Comparison of ENCODE assay signal across 8 cellular contexts in genomic region chr2:74525717-74526648, GRCh38. TPM values are rescaled to one million over a fixed set of nuclear protein-coding genes. Genes with fewer than 3 reads are reported as not detected.
DNase-seq lines count a peak whose midpoint lies in the region; ATAC-seq and TF ChIP-seq lines count a peak whose summit lies in the region.

DQX1 (minus strand) TSS chr2:74526231; CDS start chr2:74525729, 502 bp downstream.

- no peak for TF ChIP-seq POLR2A in sigmoid colon (IDR thresholded peaks at IDR 0.05)

- no peak for TF ChIP-seq EP300 in Ishikawa (IDR thresholded peaks at IDR 0.05; ENCODE audit: borderline replicate concordance)
- TF ChIP-seq EP300 in sigmoid colon (IDR thresholded peaks at IDR 0.05) = no peak

- peaks cover 21 to 28% (median 22%) of the 10 kb centered on the region in 4 donors for H3K36me3 ChIP-seq in sigmoid colon

- DNase-seq in NCI-H526 (lab: John Stamatoyannopoulos, UW) (peak; percentile 37 to 53), NCI-H526 treated with DMSO at 0.1 percent for 48 hours (lab: John Stamatoyannopoulos, UW) (no peak), neural crest cell (ENCODE audit: low read depth, low spot score) (no peak), sigmoid colon (no peak)
- no peak for DNase-seq in activated T-helper 1 cell treated with anti-CD3 and anti-CD28 coated beads, Interleukin-12 subunit alpha, Interleukin-12 subunit beta, Interleukin-2, Interleukin-4 antibody, amounts not matched to agents 30 ng/mL and 10 ng/mL and 1 ng/mL, durations not matched to agents 14 hours and 24 hours and 36 hours (ENCODE audit: low spot score)

- H3K4me3 ChIP-seq in sigmoid colon = no peak within 1 kb of the TSS

- H3K4me1 ChIP-seq in sigmoid colon = peaks cover 0 to 27% (median 16%) of the 10 kb centered on the region in 4 donors

- TF ChIP-seq CTCF in neural crest cell (conservative IDR thresholded peaks at IDR 0.05) (no peak), sigmoid colon (IDR thresholded peaks at IDR 0.05) (no peak)

- WGBS in sigmoid colon, 2 donors = 49 to 74% methylated on average over 11 of the region's 11 CpGs

- intact Hi-C loops in activated T-helper 1 cell treated with anti-CD3 and anti-CD28 coated beads, Interleukin-12 subunit alpha, Interleukin-12 subunit beta, Interleukin-2, Interleukin-4 antibody, amounts not matched to agents 30 ng/mL and 10 ng/mL and 1 ng/mL, durations not matched to agents 14 hours and 24 hours and 36 hours (cut with micrococcal nuclease) = no loop called here
- intact Hi-C loops in sigmoid colon (cut with DNase I) = loop anchor here (5.0 kb wide), 1 partner anchor 61 kb away; no protein-coding TSS in a partner anchor

- H3K36me3 Mint-ChIP-seq in activated T-helper 1 cell treated with anti-CD3 and anti-CD28 coated beads, Interleukin-12 subunit alpha, Interleukin-12 subunit beta, Interleukin-2, Interleukin-4 antibody, amounts not matched to agents 30 ng/mL and 10 ng/mL and 1 ng/mL, durations not matched to agents 14 hours and 24 hours and 36 hours (ENCODE audit: low read depth) = peaks cover 39% of the 10 kb centered on the region
- H3K36me3 Mint-ChIP-seq in neural crest cell (ENCODE audit: low read depth) = peaks cover 14% of the 10 kb centered on the region

- H3K9me3 Mint-ChIP-seq in activated T-helper 1 cell treated with anti-CD3 and anti-CD28 coated beads, Interleukin-12 subunit alpha, Interleukin-12 subunit beta, Interleukin-2, Interleukin-4 antibody, amounts not matched to agents 30 ng/mL and 10 ng/mL and 1 ng/mL, durations not matched to agents 14 hours and 24 hours and 36 hours = no peaks in the 10 kb centered on the region
- peaks cover 2% of the 10 kb centered on the region for H3K9me3 Mint-ChIP-seq in neural crest cell

- H3K27ac ChIP-seq in sigmoid colon = no peak within 1 kb of the TSS

- ATAC-seq in HG02678 (IDR thresholded peaks at IDR 0.05; ENCODE audit: unreplicated experiment) (no peak), GM19452 (IDR thresholded peaks at IDR 0.05; ENCODE audit: unreplicated experiment) (no peak)

- peaks cover 45% of the 10 kb centered on the region for H3K4me1 Mint-ChIP-seq in activated T-helper 1 cell treated with anti-CD3 and anti-CD28 coated beads, Interleukin-12 subunit alpha, Interleukin-12 subunit beta, Interleukin-2, Interleukin-4 antibody, amounts not matched to agents 30 ng/mL and 10 ng/mL and 1 ng/mL, durations not matched to agents 14 hours and 24 hours and 36 hours (ENCODE audit: low read depth)
- peaks cover 20% of the 10 kb centered on the region for H3K4me1 Mint-ChIP-seq in neural crest cell

- no peaks in the 10 kb centered on the region for H3K9me3 ChIP-seq in sigmoid colon

- TF ChIP-seq RAD21 in Ishikawa (IDR thresholded peaks at IDR 0.05; ENCODE audit: low read depth) = no peak

- H3K27me3 ChIP-seq in sigmoid colon = peaks cover 0 to 2% (median 0%) of the 10 kb centered on the region in 3 donors

- peak within 1 kb of the TSS; percentile 99 for H3K4me3 Mint-ChIP-seq in activated T-helper 1 cell treated with anti-CD3 and anti-CD28 coated beads, Interleukin-12 subunit alpha, Interleukin-12 subunit beta, Interleukin-2, Interleukin-4 antibody, amounts not matched to agents 30 ng/mL and 10 ng/mL and 1 ng/mL, durations not matched to agents 14 hours and 24 hours and 36 hours
- peak within 1 kb of the TSS; percentile 90 for H3K4me3 Mint-ChIP-seq in neural crest cell

- H3K27ac Mint-ChIP-seq in activated T-helper 1 cell treated with anti-CD3 and anti-CD28 coated beads, Interleukin-12 subunit alpha, Interleukin-12 subunit beta, Interleukin-2, Interleukin-4 antibody, amounts not matched to agents 30 ng/mL and 10 ng/mL and 1 ng/mL, durations not matched to agents 14 hours and 24 hours and 36 hours = peak within 1 kb of the TSS; percentile 64
- H3K27ac Mint-ChIP-seq in neural crest cell (ENCODE audit: unreplicated experiment) = no peak within 1 kb of the TSS

- H3K27me3 Mint-ChIP-seq in activated T-helper 1 cell treated with anti-CD3 and anti-CD28 coated beads, Interleukin-12 subunit alpha, Interleukin-12 subunit beta, Interleukin-2, Interleukin-4 antibody, amounts not matched to agents 30 ng/mL and 10 ng/mL and 1 ng/mL, durations not matched to agents 14 hours and 24 hours and 36 hours (ENCODE audit: insufficient read depth) = peaks cover 2% of the 10 kb centered on the region
- peaks cover 30% of the 10 kb centered on the region for H3K27me3 Mint-ChIP-seq in neural crest cell (ENCODE audit: low read depth)

TF ChIP-seq in Ishikawa, 13 proteins besides CTCF, POLR2A, EP300 and RAD21:
- 0 out of 2 replicates have a peak, but pooled peaks have one; percentile 5 for TF ChIP-seq USF1 (IDR thresholded peaks at IDR 0.05)
- TF ChIP-seq TEAD4 (IDR thresholded peaks at IDR 0.05) = no peak
- TF ChIP-seq EGR1 (IDR thresholded peaks at IDR 0.05) = no peak

RNA-seq across cellular contexts. Expression of gene DQX1, which starts in this region (rescaled TPM):
- total RNA-seq in activated T-helper 1 cell treated with anti-CD3 and anti-CD28 coated beads, Interleukin-12 subunit alpha, Interleukin-12 subunit beta, Interleukin-2, Interleukin-4 antibody, amounts not matched to agents 30 ng/mL and 10 ng/mL and 1 ng/mL, durations not matched to agents 14 hours and 24 hours and 36 hours = 0.65 and 0.86 TPM in 2 replicates
- total RNA-seq in neural crest cell (0.49 and 0.77 TPM in 2 replicates), sigmoid colon (not detected)
- 10 to 100 TPM in 2 of 3 donors, 1 to 10 TPM in 1; 7.2 to 15.6 (median 13.2) TPM for polyA plus RNA-seq in sigmoid colon

Comparison
In these comparisons a context has a peak if more than half of its experiments do, and no peak if none do; other contexts are left out.
1. DNase-seq: peak in NCI-H526 (2 of 2); none in NCI-H526 treated with DMSO at 0.1 percent for 48 hours (single experiment), activated T-helper 1 cell treated with anti-CD3 and anti-CD28 coated beads, Interleukin-12 subunit alpha, Interleukin-12 subunit beta, Interleukin-2, Interleukin-4 antibody, amounts not matched to agents 30 ng/mL and 10 ng/mL and 1 ng/mL, durations not matched to agents 14 hours and 24 hours and 36 hours (single experiment), neural crest cell (single experiment) and sigmoid colon (single experiment).